In genomic region chr12:1517007-1517406, GRCh38 we compare ENCODE assay signal across 11 cellular contexts.
DNase-seq lines count a peak whose midpoint lies in the region; ATAC-seq, FAIRE-seq and TF ChIP-seq lines count a peak whose summit lies in the region.
"Had no signal": no experiment of that assay in that cellular context is flagged by ENCODE, and none has a peak within 500 bp of the region (broad histone marks: within the 10 kb centered on the region; RNA-seq: fewer than 3 reads in every experiment).

No MANE protein-coding gene starts in this region.

- no peak overlapping the region for H3K27ac Mint-ChIP-seq in stimulated activated naive CD8-positive, alpha-beta T cell treated with anti-CD3 and anti-CD28 coated beads, Interleukin-15, amount 100 ng/mL, for 72 hours

- peak; percentile 58 for DNase-seq in stimulated activated naive CD8-positive, alpha-beta T cell treated with anti-CD3 and anti-CD28 coated beads, Interleukin-15, Interleukin-2, amounts not matched to agents 100 U/mL and 50 U/mL, for 24 hours
- DNase-seq in stimulated activated naive CD8-positive, alpha-beta T cell treated with anti-CD3 and anti-CD28 coated beads, Interleukin-15, amount 100 ng/mL, for 72 hours: no peak
- DNase-seq in OCI-M1 (lab: John Stamatoyannopoulos, UW): peak; percentile 16
- peak; percentile 95 for DNase-seq in fibroblast of peridontal ligament (ENCODE audit: extremely low read depth)
- DNase-seq in kidney: no peak
- no peak for DNase-seq in OCI-M2 (lab: John Stamatoyannopoulos, UW; ENCODE audit: unreplicated experiment)
- DNase-seq: activated gamma-delta T cell treated with Interleukin-2 at 50 U/mL for 16 hours, DMS153, left colon had no signal

- H3K4me1 Mint-ChIP-seq in stimulated activated naive CD8-positive, alpha-beta T cell treated with anti-CD3 and anti-CD28 coated beads, Interleukin-15, amount 100 ng/mL, for 72 hours: peaks cover 13% of the 10 kb centered on the region

- FAIRE-seq in kidney (lab: Jason Lieb, UNC): no peak

- intact Hi-C loops in kidney (cut with DNase I): no loop called here

- no peak overlapping the region for H3K4me3 Mint-ChIP-seq in stimulated activated naive CD8-positive, alpha-beta T cell treated with anti-CD3 and anti-CD28 coated beads, Interleukin-15, amount 100 ng/mL, for 72 hours

- no peaks in the 10 kb centered on the region for H3K9me3 Mint-ChIP-seq in stimulated activated naive CD8-positive, alpha-beta T cell treated with anti-CD3 and anti-CD28 coated beads, Interleukin-15, amount 100 ng/mL, for 72 hours

- peaks cover 0 to 4% of the 10 kb centered on the region in 2 donors for H3K4me1 ChIP-seq in kidney (ENCODE audit: control insufficient read depth in 1 of 2, insufficient read depth in 1 of 2, low read depth in 1 of 2, low read length in 2 of 2)

- ATAC-seq in stimulated activated naive CD8-positive, alpha-beta T cell treated with anti-CD3 and anti-CD28 coated beads, Interleukin-15, Interleukin-2, amounts not matched to agents 100 U/mL and 50 U/mL, for 24 hours: no peak
- ATAC-seq in stimulated activated naive CD8-positive, alpha-beta T cell treated with anti-CD3 and anti-CD28 coated beads, Interleukin-15, amount 100 ng/mL, for 72 hours: no peak
- no peak for ATAC-seq in HG03280 (IDR thresholded peaks at IDR 0.05; ENCODE audit: unreplicated experiment)
- no peak for ATAC-seq in GM18498 (IDR thresholded peaks at IDR 0.05; ENCODE audit: unreplicated experiment)
- ATAC-seq: left colon had no signal

- no peak for TF ChIP-seq CTCF in kidney (IDR thresholded peaks at IDR 0.05; ENCODE audit: borderline replicate concordance, extremely low read depth, insufficient read depth)

- H3K36me3 ChIP-seq in kidney (ENCODE audit: control insufficient read depth in 1 of 2, insufficient read depth in 2 of 2, low read length in 2 of 2): no peaks in the 10 kb centered on the region

- H3K9ac ChIP-seq in kidney (ENCODE audit: low read length in 2 of 2): no peak overlapping the region

- H3K4me3 ChIP-seq in kidney (ENCODE audit: low read length in 2 of 2): no peak overlapping the region

- H3K27me3 Mint-ChIP-seq in stimulated activated naive CD8-positive, alpha-beta T cell treated with anti-CD3 and anti-CD28 coated beads, Interleukin-15, amount 100 ng/mL, for 72 hours: peaks cover 38% of the 10 kb centered on the region

- H3K9me3 ChIP-seq in kidney (ENCODE audit: control insufficient read depth in 1 of 2, low read length in 2 of 2): peaks cover 0 to 5% of the 10 kb centered on the region in 2 donors

- H3K27ac ChIP-seq in kidney (ENCODE audit: low read depth in 2 of 2, low read length in 2 of 2): no peak overlapping the region

Comparison
In these comparisons a context has a peak if more than half of its experiments do, and no peak if none do; other contexts are left out.
1. DNase-seq: peak in stimulated activated naive CD8-positive, alpha-beta T cell treated with anti-CD3 and anti-CD28 coated beads, Interleukin-15, Interleukin-2, amounts not matched to agents 100 U/mL and 50 U/mL, for 24 hours (single experiment), OCI-M1 (single experiment) and fibroblast of peridontal ligament (single experiment); none in stimulated activated naive CD8-positive, alpha-beta T cell treated with anti-CD3 and anti-CD28 coated beads, Interleukin-15, amount 100 ng/mL, for 72 hours (0 of 2), kidney (single experiment) and OCI-M2 (single experiment).